In genomic region chr19:40610396-40611064, GRCh38 we compare ENCODE assay signal across 3 cellular contexts.
TF ChIP-seq lines count a peak whose summit lies in the region.

No MANE protein-coding gene starts in this region.

TF ChIP-seq in GM23338, 12 proteins besides CTCF, POLR2A, EP300 and RAD21 (continued from another document):
- TF ChIP-seq JUNB (IDR thresholded peaks at IDR 0.05; ENCODE audit: unreplicated experiment) (no peak), ZNF331 (CRISPR knock-in tag; IDR thresholded peaks at IDR 0.05; ENCODE audit: low read depth) (no peak), CREB1 (CRISPR knock-in tag; IDR thresholded peaks at IDR 0.05; ENCODE audit: low read depth) (no peak), EZH2phosphoT487 (IDR thresholded peaks at IDR 0.05; ENCODE audit: unreplicated experiment) (no peak)
- TF ChIP-seq, protein P1, sequence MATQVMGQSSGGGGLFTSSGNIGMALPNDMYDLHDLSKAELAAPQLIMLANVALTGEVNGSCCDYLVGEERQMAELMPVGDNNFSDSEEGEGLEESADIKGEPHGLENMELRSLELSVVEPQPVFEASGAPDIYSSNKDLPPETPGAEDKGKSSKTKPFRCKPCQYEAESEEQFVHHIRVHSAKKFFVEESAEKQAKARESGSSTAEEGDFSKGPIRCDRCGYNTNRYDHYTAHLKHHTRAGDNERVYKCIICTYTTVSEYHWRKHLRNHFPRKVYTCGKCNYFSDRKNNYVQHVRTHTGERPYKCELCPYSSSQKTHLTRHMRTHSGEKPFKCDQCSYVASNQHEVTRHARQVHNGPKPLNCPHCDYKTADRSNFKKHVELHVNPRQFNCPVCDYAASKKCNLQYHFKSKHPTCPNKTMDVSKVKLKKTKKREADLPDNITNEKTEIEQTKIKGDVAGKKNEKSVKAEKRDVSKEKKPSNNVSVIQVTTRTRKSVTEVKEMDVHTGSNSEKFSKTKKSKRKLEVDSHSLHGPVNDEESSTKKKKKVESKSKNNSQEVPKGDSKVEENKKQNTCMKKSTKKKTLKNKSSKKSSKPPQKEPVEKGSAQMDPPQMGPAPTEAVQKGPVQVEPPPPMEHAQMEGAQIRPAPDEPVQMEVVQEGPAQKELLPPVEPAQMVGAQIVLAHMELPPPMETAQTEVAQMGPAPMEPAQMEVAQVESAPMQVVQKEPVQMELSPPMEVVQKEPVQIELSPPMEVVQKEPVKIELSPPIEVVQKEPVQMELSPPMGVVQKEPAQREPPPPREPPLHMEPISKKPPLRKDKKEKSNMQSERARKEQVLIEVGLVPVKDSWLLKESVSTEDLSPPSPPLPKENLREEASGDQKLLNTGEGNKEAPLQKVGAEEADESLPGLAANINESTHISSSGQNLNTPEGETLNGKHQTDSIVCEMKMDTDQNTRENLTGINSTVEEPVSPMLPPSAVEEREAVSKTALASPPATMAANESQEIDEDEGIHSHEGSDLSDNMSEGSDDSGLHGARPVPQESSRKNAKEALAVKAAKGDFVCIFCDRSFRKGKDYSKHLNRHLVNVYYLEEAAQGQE (IDR thresholded peaks at IDR 0.05; ENCODE audit: unreplicated experiment), result no peak

TF ChIP-seq in SK-N-SH treated with all-trans-retinoic acid at 6 μM for 48 hours, 23 proteins besides CTCF, POLR2A, EP300 and RAD21 (continued from another document):
- TF ChIP-seq TCF4 (CRISPR knock-in tag; IDR thresholded peaks at IDR 0.05; ENCODE audit: borderline replicate concordance) (peak; percentile 19; the same call in 1 of the 2 replicates), TSHZ2 (CRISPR knock-in tag; IDR thresholded peaks at IDR 0.05) (0 out of 2 replicates have a peak, but pooled peaks have one; percentile 53), ZFP3 (CRISPR knock-in tag; IDR thresholded peaks at IDR 0.05) (0 out of 2 replicates have a peak, but pooled peaks have one; percentile 25)
- TF ChIP-seq, protein P2, sequence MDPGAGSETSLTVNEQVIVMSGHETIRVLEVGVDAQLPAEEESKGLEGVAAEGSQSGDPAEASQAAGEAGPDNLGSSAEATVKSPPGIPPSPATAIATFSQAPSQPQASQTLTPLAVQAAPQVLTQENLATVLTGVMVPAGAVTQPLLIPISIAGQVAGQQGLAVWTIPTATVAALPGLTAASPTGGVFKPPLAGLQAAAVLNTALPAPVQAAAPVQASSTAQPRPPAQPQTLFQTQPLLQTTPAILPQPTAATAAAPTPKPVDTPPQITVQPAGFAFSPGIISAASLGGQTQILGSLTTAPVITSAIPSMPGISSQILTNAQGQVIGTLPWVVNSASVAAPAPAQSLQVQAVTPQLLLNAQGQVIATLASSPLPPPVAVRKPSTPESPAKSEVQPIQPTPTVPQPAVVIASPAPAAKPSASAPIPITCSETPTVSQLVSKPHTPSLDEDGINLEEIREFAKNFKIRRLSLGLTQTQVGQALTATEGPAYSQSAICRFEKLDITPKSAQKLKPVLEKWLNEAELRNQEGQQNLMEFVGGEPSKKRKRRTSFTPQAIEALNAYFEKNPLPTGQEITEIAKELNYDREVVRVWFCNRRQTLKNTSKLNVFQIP (CRISPR knock-in tag; IDR thresholded peaks at IDR 0.05; ENCODE audit: borderline replicate concordance, low read depth), result no peak
TF ChIP-seq in SK-N-SH treated with all-trans-retinoic acid at 6 μM for 48 hours: peak in this region for 3.

TF ChIP-seq in GM12878, 131 proteins besides CTCF, POLR2A, EP300 and RAD21:
- TF ChIP-seq SUZ12 (IDR thresholded peaks at IDR 0.05; ENCODE audit: unreplicated experiment) (no peak), CHD2 (IDR thresholded peaks at IDR 0.05; ENCODE audit: borderline replicate concordance, low read depth, low read length) (no peak), FOS (IDR thresholded peaks at IDR 0.05; ENCODE audit: borderline replicate concordance, extremely low read depth, insufficient read length) (no peak), NFXL1 (IDR thresholded peaks at IDR 0.05; ENCODE audit: borderline replicate concordance) (no peak), NR2C1 (IDR thresholded peaks at IDR 0.05) (no peak), IRF4 (IDR thresholded peaks at IDR 0.05; ENCODE audit: low read depth, low read length) (no peak), SMC3 (IDR thresholded peaks at IDR 0.05; ENCODE audit: borderline replicate concordance, low read length) (no peak)
